ENCODE assay signal across 17 cellular contexts in the genomic region with DNA sequence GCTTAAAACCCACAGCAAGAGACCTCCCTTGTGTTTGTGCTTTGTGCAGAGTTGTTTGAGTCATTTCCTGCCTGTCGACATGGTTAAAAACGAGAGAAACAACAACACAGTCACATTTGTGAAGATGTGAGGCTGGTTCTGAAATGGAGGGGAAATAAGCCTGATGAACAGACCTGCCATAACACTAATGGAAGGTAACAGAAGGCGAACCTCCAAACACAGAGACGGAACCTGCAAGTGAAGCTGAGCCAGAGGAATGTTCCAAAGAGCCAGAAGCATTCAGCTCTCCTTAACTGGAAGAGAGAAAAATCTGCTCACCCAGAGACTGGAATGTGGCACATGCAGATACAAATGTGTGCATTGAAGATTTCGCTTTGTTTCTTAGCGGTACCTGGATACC. TPM values are rescaled to one million over a fixed set of nuclear protein-coding genes. Genes with fewer than 3 reads are reported as not detected.
DNase-seq lines count a peak whose midpoint lies in the region; ATAC-seq and TF ChIP-seq lines count a peak whose summit lies in the region.
"Had no signal": no experiment of that assay in that cellular context is flagged by ENCODE, and none has a peak within 500 bp of the region (broad histone marks: within the 10 kb centered on the region; RNA-seq: fewer than 3 reads in every experiment).

No MANE protein-coding gene starts in this region.

- DNase-seq in choroid plexus epithelial cell (ENCODE audit: low read depth) = peak; percentile 65
- DNase-seq in left kidney (ENCODE audit: low read depth, low spot score) = peak; percentile 7
- no peak for DNase-seq in type B pancreatic cell (ENCODE audit: extremely low spot score, unreplicated experiment)
- DNase-seq in dorsolateral prefrontal cortex = no peak
- DNase-seq in NCI-H524 treated with DMSO at 0.1 percent for 48 hours (lab: John Stamatoyannopoulos, UW) = no peak
- DNase-seq: activated CD4-positive, alpha-beta T cell treated with anti-CD3 and anti-CD28 coated beads, Interleukin-2, amount 50 U/mL, for 4 hours; activated naive CD4-positive, alpha-beta T cell treated with Interleukin-2 at 50 U/mL for 16 hours; DND-41; effector CD8-positive, alpha-beta T cell; NCI-H1417 treated with DMSO at 0.1 percent for 48 hours; stimulated activated CD4-positive, alpha-beta T cell treated with anti-CD3 and anti-CD28 coated beads, Interleukin-2, amount 100 ng/mL, for 48 hours; stimulated activated naive CD8-positive, alpha-beta T cell treated with anti-CD3 and anti-CD28 coated beads, Interleukin-15, Interleukin-2, amounts not matched to agents 100 U/mL and 50 U/mL, for 24 hours had no signal

- H3K4me3 ChIP-seq in ACC112 (ENCODE audit: low read depth, low read length) = no peak overlapping the region
- H3K4me3 ChIP-seq in HUES6 (ENCODE audit: low read depth, low read length) = no peak overlapping the region
- H3K4me3 ChIP-seq in choroid plexus epithelial cell (ENCODE audit: low read depth, low read length) = no peak overlapping the region
- no peak overlapping the region for H3K4me3 ChIP-seq in dorsolateral prefrontal cortex
- H3K4me3 ChIP-seq: prostate gland had no signal

- H3K27me3 Mint-ChIP-seq in type B pancreatic cell = no peaks in the 10 kb centered on the region

- H3K9me3 Mint-ChIP-seq in type B pancreatic cell = no peaks in the 10 kb centered on the region

- H3K36me3 ChIP-seq in ACC112 (ENCODE audit: insufficient read depth, low read length) (no peaks in the 10 kb centered on the region), HUES6 (ENCODE audit: control insufficient read depth, insufficient read depth, low read length) (peaks cover 68% of the 10 kb centered on the region)
- H3K36me3 ChIP-seq: prostate gland had no signal

- ATAC-seq in GM18873 (IDR thresholded peaks at IDR 0.05; ENCODE audit: low FRiP score, unreplicated experiment) = no peak
- ATAC-seq: Panc1; stimulated activated naive CD8-positive, alpha-beta T cell treated with anti-CD3 and anti-CD28 coated beads, Interleukin-15, Interleukin-2, amounts not matched to agents 100 U/mL and 50 U/mL, for 24 hours had no signal

- H3K4me1 Mint-ChIP-seq in type B pancreatic cell (ENCODE audit: unreplicated experiment) = peaks cover 8% of the 10 kb centered on the region

- no peak overlapping the region; the same call in 1 of the 2 replicates for H3K27ac ChIP-seq in ACC112 (ENCODE audit: low read depth, low read length)
- peak overlapping the region; percentile 60; the same call in 1 of the 2 replicates for H3K27ac ChIP-seq in HUES6 (ENCODE audit: low read depth, low read length)
- H3K27ac ChIP-seq in dorsolateral prefrontal cortex = peak overlapping the region in 7 of 59 donors; percentile 6 to 46 (median 11)
- H3K27ac ChIP-seq: prostate gland had no signal

- H3K4me1 ChIP-seq in ACC112 (ENCODE audit: control insufficient read depth, insufficient read depth, low read length, unreplicated experiment) (peaks cover 26% of the 10 kb centered on the region), HUES6 (ENCODE audit: control insufficient read depth, insufficient read depth, low read length) (peaks cover 20% of the 10 kb centered on the region)
- H3K4me1 ChIP-seq: prostate gland had no signal

- peaks cover 24% of the 10 kb centered on the region for H3K36me3 Mint-ChIP-seq in type B pancreatic cell

- no peak overlapping the region for H3K4me3 Mint-ChIP-seq in type B pancreatic cell

- no peaks in the 10 kb centered on the region for H3K27me3 ChIP-seq in ACC112 (ENCODE audit: insufficient read depth, low read length)
- H3K27me3 ChIP-seq in HUES6 (ENCODE audit: control insufficient read depth, insufficient read depth, low read length) = no peaks in the 10 kb centered on the region
- H3K27me3 ChIP-seq in dorsolateral prefrontal cortex = no peaks in the 10 kb centered on the region

- no peaks in the 10 kb centered on the region for H3K79me2 ChIP-seq in ACC112 (ENCODE audit: control insufficient read depth, insufficient read depth, low read length, unreplicated experiment)

- no peak for TF ChIP-seq CTCF in choroid plexus epithelial cell (conservative IDR thresholded peaks at IDR 0.05; ENCODE audit: low read depth, low read length)
- no peak for TF ChIP-seq CTCF in type B pancreatic cell (conservative IDR thresholded peaks at IDR 0.05)
- no peak for TF ChIP-seq CTCF in dorsolateral prefrontal cortex (IDR thresholded peaks at IDR 0.05 in 54 of 56, conservative IDR thresholded peaks at IDR 0.05 in 2 of 56; ENCODE audit: low read depth in 1 of 56, partially characterized antibody in 56 of 56)

- intact Hi-C loops in dorsolateral prefrontal cortex (cut with DNase I) = no loop called here

- no peaks in the 10 kb centered on the region for H3K9me3 ChIP-seq in HUES6 (ENCODE audit: control insufficient read depth, insufficient read depth, low read depth, low read length)
- H3K9me3 ChIP-seq: prostate gland had no signal

- H3K9ac ChIP-seq in HUES6 (ENCODE audit: low read length) = no peak overlapping the region

- peak overlapping the region; percentile 97 for H2AFZ ChIP-seq in ACC112 (ENCODE audit: low read length, unreplicated experiment)

- no peak overlapping the region for H3K27ac Mint-ChIP-seq in type B pancreatic cell

RNA-seq across cellular contexts. Expression of gene RAVER2, which starts 53.2 kb away (rescaled TPM):
- total RNA-seq in type B pancreatic cell (ENCODE audit: low replicate concordance) (26.5 and 28.0 TPM in 2 replicates), dorsolateral prefrontal cortex (10 to 100 TPM in 111 of 120 experiments, 1 to 10 TPM in 9; 6.1 to 24.9 (median 12.8) TPM)

Comparison
In these comparisons a context has a peak if more than half of its experiments do, and no peak if none do; other contexts are left out.
1. DNase-seq: peak in choroid plexus epithelial cell (single experiment) and left kidney (single experiment); none in type B pancreatic cell (single experiment), dorsolateral prefrontal cortex (0 of 10) and NCI-H524 treated with DMSO at 0.1 percent for 48 hours (single experiment).